ENCODE assay signal across 22 cellular contexts in genomic region chrX:117327306-117327705, GRCh38.
A peak's percentile ranks its signal among the peaks of the same experiment; 100 is the strongest.
DNase-seq lines count a peak whose midpoint lies in the region; ATAC-seq and TF ChIP-seq lines count a peak whose summit lies in the region.
"Had no signal": no experiment of that assay in that cellular context is flagged by ENCODE, and none has a peak within 500 bp of the region (broad histone marks: within the 10 kb centered on the region; RNA-seq: fewer than 3 reads in every experiment).

No MANE protein-coding gene starts in this region.

- H3K27me3 Mint-ChIP-seq in endodermal cell (ENCODE audit: insufficient read depth) = peaks cover 3% of the 10 kb centered on the region
- H3K27me3 Mint-ChIP-seq in CD8-positive, alpha-beta memory T cell = no peaks in the 10 kb centered on the region
- H3K27me3 Mint-ChIP-seq: CD4-positive, alpha-beta memory T cell had no signal

- no peaks in the 10 kb centered on the region for H3K4me1 Mint-ChIP-seq in endodermal cell
- H3K4me1 Mint-ChIP-seq in CD8-positive, alpha-beta memory T cell = no peaks in the 10 kb centered on the region
- H3K4me1 Mint-ChIP-seq: CD4-positive, alpha-beta memory T cell had no signal

- H3K9ac ChIP-seq in HUES64 (ENCODE audit: low read depth, low read length) (no peak overlapping the region), endodermal cell (ENCODE audit: extremely low read depth, low read length, poor library complexity, severe bottlenecking) (no peak overlapping the region)
- H3K9ac ChIP-seq: BLaER1 treated with 17β-estradiol and CSF1 and Interleukin-3, amounts not matched to agents 10 nM and 100 nM had no signal

- no peak overlapping the region for H3K4me3 Mint-ChIP-seq in endodermal cell
- H3K4me3 Mint-ChIP-seq in CD8-positive, alpha-beta memory T cell = no peak overlapping the region
- H3K4me3 Mint-ChIP-seq: CD4-positive, alpha-beta memory T cell; HFFc6 had no signal

- H3K4me3 ChIP-seq in HUES64 (ENCODE audit: low read length) (no peak overlapping the region), endodermal cell (ENCODE audit: low read length) (no peak overlapping the region), Peyer's patch (no peak overlapping the region)
- H3K4me3 ChIP-seq in CD8-positive, alpha-beta memory T cell (ENCODE audit: low read length) = no peak overlapping the region
- H3K4me3 ChIP-seq: BLaER1 treated with 17β-estradiol and CSF1 and Interleukin-3, amounts not matched to agents 10 nM and 100 nM; SK-N-MC had no signal

- no peak for TF ChIP-seq POLR2A in Peyer's patch (IDR thresholded peaks at IDR 0.05)

- H3K36me3 ChIP-seq in HUES64 (ENCODE audit: insufficient read depth, low read length) = no peaks in the 10 kb centered on the region
- no peaks in the 10 kb centered on the region for H3K36me3 ChIP-seq in endodermal cell (ENCODE audit: control insufficient read depth, insufficient read depth, low read length)
- H3K36me3 ChIP-seq in CD8-positive, alpha-beta memory T cell (ENCODE audit: insufficient read depth, low read length) = no peaks in the 10 kb centered on the region
- no peaks in the 10 kb centered on the region for H3K36me3 ChIP-seq in Peyer's patch
- H3K36me3 ChIP-seq: BLaER1 treated with 17β-estradiol and CSF1 and Interleukin-3, amounts not matched to agents 10 nM and 100 nM had no signal

- H3K9me3 Mint-ChIP-seq in endodermal cell = peaks cover 27% of the 10 kb centered on the region
- peaks cover 0 to 9% (median 6%) of the 10 kb centered on the region in 5 donors for H3K9me3 Mint-ChIP-seq in CD8-positive, alpha-beta memory T cell

- no peak overlapping the region for H3K27ac Mint-ChIP-seq in endodermal cell
- H3K27ac Mint-ChIP-seq in CD8-positive, alpha-beta memory T cell = no peak overlapping the region
- H3K27ac Mint-ChIP-seq: CD4-positive, alpha-beta memory T cell; HFFc6 had no signal

- peak overlapping the region; percentile 90; the same call in 1 of the 2 replicates for H3K27ac ChIP-seq in HUES64 (ENCODE audit: low read depth, low read length)
- H3K27ac ChIP-seq in endodermal cell (ENCODE audit: low read depth, low read length) = peak overlapping the region; percentile 44
- no peak overlapping the region for H3K27ac ChIP-seq in CD8-positive, alpha-beta memory T cell (ENCODE audit: low read depth, low read length)
- no peak overlapping the region for H3K27ac ChIP-seq in Peyer's patch
- H3K27ac ChIP-seq: BLaER1 treated with 17β-estradiol and CSF1 and Interleukin-3, amounts not matched to agents 10 nM and 100 nM; SK-N-MC had no signal

- POLR2A ChIA-PET in CD8-positive, alpha-beta memory T cell (lab: Charles Lee) = no interaction called here

- H3K27me3 ChIP-seq in HUES64 (ENCODE audit: insufficient read depth, low read length) (peaks cover 2% of the 10 kb centered on the region; the same call in 1 of the 2 replicates), endodermal cell (ENCODE audit: control insufficient read depth, insufficient read depth, low read length, poor library complexity, severe bottlenecking) (no peaks in the 10 kb centered on the region), Peyer's patch (no peaks in the 10 kb centered on the region)
- H3K27me3 ChIP-seq in CD8-positive, alpha-beta memory T cell (ENCODE audit: insufficient read depth, low read length, poor library complexity, severe bottlenecking) = no peaks in the 10 kb centered on the region
- H3K27me3 ChIP-seq: BLaER1 treated with 17β-estradiol and CSF1 and Interleukin-3, amounts not matched to agents 10 nM and 100 nM had no signal

- H3K4me1 ChIP-seq in HUES64 (ENCODE audit: insufficient read depth, low read length) = peaks cover 14% of the 10 kb centered on the region; the same call in 1 of the 2 replicates
- H3K4me1 ChIP-seq in endodermal cell (ENCODE audit: control insufficient read depth, insufficient read depth, low read length) = no peaks in the 10 kb centered on the region
- H3K4me1 ChIP-seq in CD8-positive, alpha-beta memory T cell (ENCODE audit: insufficient read depth, low read length) = no peaks in the 10 kb centered on the region
- H3K4me1 ChIP-seq in Peyer's patch = no peaks in the 10 kb centered on the region
- H3K4me1 ChIP-seq: BLaER1 treated with 17β-estradiol and CSF1 and Interleukin-3, amounts not matched to agents 10 nM and 100 nM had no signal

- CTCF ChIA-PET in CD8-positive, alpha-beta memory T cell (lab: Charles Lee) = no interaction called here

- ATAC-seq in SK-N-SH treated with all-trans-retinoic acid at 6 μM for 48 hours = no peak

- no CpG with 5 or more reads among the region's 1 CpG for WGBS in HUES64
- WGBS in endodermal cell (ENCODE audit: insufficient coverage in 1 of 2, insufficient read length in 1 of 2), 2 experiments = no CpG with 5 or more reads among the region's 1 CpG

- peak; percentile 12 for DNase-seq in ELF-1 (ENCODE audit: low read depth, low spot score)
- no peak for DNase-seq in endodermal cell
- DNase-seq in iPS-NIHi11 (ENCODE audit: low spot score) = peak; percentile 19
- DNase-seq in amygdala (lab: John Stamatoyannopoulos, UW) = no peak
- DNase-seq in CD8-positive, alpha-beta memory T cell = no peak
- DNase-seq in Peyer's patch = no peak
- DNase-seq: 8988T; Calu3; CD4-positive, alpha-beta memory T cell; DMS153; HFFc6; Karpas-422; NCI-H1417; NCI-H1694 treated with DMSO at 0.1 percent for 48 hours; NCI-H446; NCI-H526; RPMI8226; SHP77 had no signal

- peaks cover 2% of the 10 kb centered on the region for H3K36me3 Mint-ChIP-seq in endodermal cell (ENCODE audit: low read depth)
- H3K36me3 Mint-ChIP-seq in CD8-positive, alpha-beta memory T cell = no peaks in the 10 kb centered on the region
- H3K36me3 Mint-ChIP-seq: CD4-positive, alpha-beta memory T cell had no signal

- peaks cover 6% of the 10 kb centered on the region; the same call in 1 of the 2 replicates for H3K9me3 ChIP-seq in HUES64 (ENCODE audit: insufficient read depth, low read depth, low read length)
- peaks cover 12% of the 10 kb centered on the region for H3K9me3 ChIP-seq in endodermal cell (ENCODE audit: control insufficient read depth, low read length)
- no peaks in the 10 kb centered on the region for H3K9me3 ChIP-seq in CD8-positive, alpha-beta memory T cell (ENCODE audit: low read length)
- no peaks in the 10 kb centered on the region for H3K9me3 ChIP-seq in Peyer's patch

- TF ChIP-seq CTCF in endodermal cell (conservative IDR thresholded peaks at IDR 0.05) (no peak), Peyer's patch (IDR thresholded peaks at IDR 0.05) (no peak)

TF ChIP-seq in SK-N-SH treated with all-trans-retinoic acid at 6 μM for 48 hours, 23 proteins besides CTCF, POLR2A, EP300 and RAD21 (continues in another document):
- TF ChIP-seq ISL1 (CRISPR knock-in tag; IDR thresholded peaks at IDR 0.05) = no peak
- TF ChIP-seq GLIS3 (CRISPR knock-in tag; IDR thresholded peaks at IDR 0.05) = no peak
- no peak for TF ChIP-seq CSDC2 (CRISPR knock-in tag; IDR thresholded peaks at IDR 0.05)
- TF ChIP-seq, protein P1, sequence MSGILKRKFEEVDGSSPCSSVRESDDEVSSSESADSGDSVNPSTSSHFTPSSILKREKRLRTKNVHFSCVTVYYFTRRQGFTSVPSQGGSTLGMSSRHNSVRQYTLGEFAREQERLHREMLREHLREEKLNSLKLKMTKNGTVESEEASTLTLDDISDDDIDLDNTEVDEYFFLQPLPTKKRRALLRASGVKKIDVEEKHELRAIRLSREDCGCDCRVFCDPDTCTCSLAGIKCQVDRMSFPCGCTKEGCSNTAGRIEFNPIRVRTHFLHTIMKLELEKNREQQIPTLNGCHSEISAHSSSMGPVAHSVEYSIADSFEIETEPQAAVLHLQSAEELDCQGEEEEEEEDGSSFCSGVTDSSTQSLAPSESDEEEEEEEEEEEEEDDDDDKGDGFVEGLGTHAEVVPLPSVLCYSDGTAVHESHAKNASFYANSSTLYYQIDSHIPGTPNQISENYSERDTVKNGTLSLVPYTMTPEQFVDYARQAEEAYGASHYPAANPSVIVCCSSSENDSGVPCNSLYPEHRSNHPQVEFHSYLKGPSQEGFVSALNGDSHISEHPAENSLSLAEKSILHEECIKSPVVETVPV (CRISPR knock-in tag; IDR thresholded peaks at IDR 0.05) = no peak
- TF ChIP-seq, protein P2, sequence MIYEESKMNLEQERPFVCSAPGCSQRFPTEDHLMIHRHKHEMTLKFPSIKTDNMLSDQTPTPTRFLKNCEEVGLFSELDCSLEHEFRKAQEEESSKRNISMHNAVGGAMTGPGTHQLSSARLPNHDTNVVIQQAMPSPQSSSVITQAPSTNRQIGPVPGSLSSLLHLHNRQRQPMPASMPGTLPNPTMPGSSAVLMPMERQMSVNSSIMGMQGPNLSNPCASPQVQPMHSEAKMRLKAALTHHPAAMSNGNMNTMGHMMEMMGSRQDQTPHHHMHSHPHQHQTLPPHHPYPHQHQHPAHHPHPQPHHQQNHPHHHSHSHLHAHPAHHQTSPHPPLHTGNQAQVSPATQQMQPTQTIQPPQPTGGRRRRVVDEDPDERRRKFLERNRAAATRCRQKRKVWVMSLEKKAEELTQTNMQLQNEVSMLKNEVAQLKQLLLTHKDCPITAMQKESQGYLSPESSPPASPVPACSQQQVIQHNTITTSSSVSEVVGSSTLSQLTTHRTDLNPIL (CRISPR knock-in tag; IDR thresholded peaks at IDR 0.05; ENCODE audit: low read depth) = no peak
- no peak for TF ChIP-seq RARB (CRISPR knock-in tag; IDR thresholded peaks at IDR 0.05)
- no peak for TF ChIP-seq TSHZ2 (CRISPR knock-in tag; IDR thresholded peaks at IDR 0.05)
- no peak for TF ChIP-seq ARNTL (CRISPR knock-in tag; IDR thresholded peaks at IDR 0.05; ENCODE audit: borderline replicate concordance, low read depth)
- TF ChIP-seq PPARA (CRISPR knock-in tag; IDR thresholded peaks at IDR 0.05; ENCODE audit: borderline replicate concordance) = no peak
- no peak for TF ChIP-seq ZNF70 (CRISPR knock-in tag; IDR thresholded peaks at IDR 0.05)

Comparison
In these comparisons a context has a peak if more than half of its experiments do, and no peak if none do; other contexts are left out.
1. DNase-seq: peak in ELF-1 (single experiment) and iPS-NIHi11 (single experiment); none in endodermal cell (single experiment), amygdala (0 of 56), CD8-positive, alpha-beta memory T cell (0 of 5) and Peyer's patch (0 of 3).
2. H3K27ac ChIP-seq: peak in HUES64 (single experiment) and endodermal cell (single experiment); none in CD8-positive, alpha-beta memory T cell (single experiment) and Peyer's patch (0 of 4).